Comparison of ENCODE assay signal across 8 cellular contexts in genomic region chr17:44708401-44709263, GRCh38. TPM values are rescaled to one million over a fixed set of nuclear protein-coding genes. Genes with fewer than 3 reads are reported as not detected.
A peak's percentile ranks its signal among the peaks of the same experiment; 100 is the strongest.
DNase-seq lines count a peak whose midpoint lies in the region; ATAC-seq and TF ChIP-seq lines count a peak whose summit lies in the region.

Gene DBF4B (plus strand): TSS chr17:44708665. CDS start chr17:44708821, 156 bp downstream.

- no peak within 1 kb of the TSS for H3K27ac Mint-ChIP-seq in type B pancreatic cell

- no peaks in the 10 kb centered on the region for H3K27me3 Mint-ChIP-seq in type B pancreatic cell

- H3K4me3 ChIP-seq in BLaER1, result peak within 1 kb of the TSS; percentile 88
- peak within 1 kb of the TSS; percentile 77 for H3K4me3 ChIP-seq in left ventricle myocardium inferior

- peaks cover 22% of the 10 kb centered on the region for H3K4me1 ChIP-seq in BLaER1
- H3K4me1 ChIP-seq in left ventricle myocardium inferior, result peaks cover 17% of the 10 kb centered on the region

- H3K36me3 ChIP-seq in BLaER1 (peaks cover 24% of the 10 kb centered on the region), left ventricle myocardium inferior (no peaks in the 10 kb centered on the region)

- H3K27me3 ChIP-seq in BLaER1, result no peaks in the 10 kb centered on the region
- no peaks in the 10 kb centered on the region for H3K27me3 ChIP-seq in left ventricle myocardium inferior (ENCODE audit: low read depth)

- H3K4me1 Mint-ChIP-seq in type B pancreatic cell (ENCODE audit: unreplicated experiment), result peaks cover 4% of the 10 kb centered on the region

- peak; percentile 62 for DNase-seq in NCI-H146 treated with DMSO at 0.1 percent for 48 hours (lab: John Stamatoyannopoulos, UW; ENCODE audit: unreplicated experiment)
- peak; percentile 58 to 90 (median 78) for DNase-seq in T-helper 1 cell
- peak; percentile 94 for DNase-seq in amniotic epithelial cell (ENCODE audit: low read depth)
- DNase-seq in left ventricle myocardium inferior, result peak; percentile 63
- DNase-seq in posterior vena cava (ENCODE audit: low spot score), result peak; percentile 91
- peak; percentile 83 for DNase-seq in type B pancreatic cell (ENCODE audit: extremely low spot score, unreplicated experiment)

- no peaks in the 10 kb centered on the region for H4K20me1 ChIP-seq in BLaER1

- peak within 1 kb of the TSS; percentile 86 for H3K9ac ChIP-seq in BLaER1

- TF ChIP-seq CTCF in left ventricle myocardium inferior (IDR thresholded peaks at IDR 0.05; ENCODE audit: borderline replicate concordance) (no peak), type B pancreatic cell (conservative IDR thresholded peaks at IDR 0.05) (no peak)

- no peaks in the 10 kb centered on the region for H3K9me3 Mint-ChIP-seq in type B pancreatic cell

- ATAC-seq in GM21528 (IDR thresholded peaks at IDR 0.05; ENCODE audit: low FRiP score, unreplicated experiment), result peak; percentile 64

- peak within 1 kb of the TSS; percentile 90 for H3K4me2 ChIP-seq in BLaER1

- H3K4me3 Mint-ChIP-seq in type B pancreatic cell, result no peak within 1 kb of the TSS

- H3K9me3 ChIP-seq in BLaER1 (no peaks in the 10 kb centered on the region), left ventricle myocardium inferior (replicated peaks) (no peaks in the 10 kb centered on the region)

- intact Hi-C loops in left ventricle myocardium inferior (cut with micrococcal nuclease), result no loop called here
- intact Hi-C loops in posterior vena cava (cut with DNase I), result no loop called here

- H3K27ac ChIP-seq in BLaER1 (peak within 1 kb of the TSS; percentile 81), left ventricle myocardium inferior (replicated peaks) (peak within 1 kb of the TSS; percentile 86)

- no peaks in the 10 kb centered on the region for H3K36me3 Mint-ChIP-seq in type B pancreatic cell

RNA-seq across cellular contexts. Expression of gene DBF4B, which starts in this region (rescaled TPM):
- total RNA-seq in left ventricle myocardium inferior (5.7 TPM), posterior vena cava (1 to 10 TPM; 4.2 to 4.3 TPM), type B pancreatic cell (ENCODE audit: low replicate concordance) (7.3 and 27.7 TPM in 2 replicates)

Comparison
In these comparisons a context has a peak if more than half of its experiments do, and no peak if none do; other contexts are left out.
1. Peak in every context shown above with its lines: DNase-seq, ATAC-seq, H3K4me3 ChIP-seq and H3K27ac ChIP-seq.